Comparison of ENCODE assay signal across 8 cellular contexts in genomic region chr11:106917973-106918372, GRCh38.
DNase-seq lines count a peak whose midpoint lies in the region; ATAC-seq and TF ChIP-seq lines count a peak whose summit lies in the region.

No MANE protein-coding gene starts in this region.

- no peaks in the 10 kb centered on the region for H3K36me3 ChIP-seq in ascending aorta

- DNase-seq in GM10248 (ENCODE audit: extremely low spot score) (peak; percentile 7), LNCaP clone FGC (ENCODE audit: low read depth) (no peak), iPS DF 19.7 (ENCODE audit: low read depth, low spot score) (peak; percentile 15), ascending aorta (ENCODE audit: low spot score in 2 of 2) (no peak), cerebellar nuclear complex (lab: John Stamatoyannopoulos, UW) (no peak), COR-L47 (lab: John Stamatoyannopoulos, UW) (no peak)
- DNase-seq in activated naive CD4-positive, alpha-beta T cell (lab: John Stamatoyannopoulos, UW) = no peak

- intact Hi-C loops in ascending aorta (cut with DNase I) = no loop called here

- H3K4me1 ChIP-seq in ascending aorta = no peaks in the 10 kb centered on the region

- POLR2A ChIA-PET in GM10248 (lab: Yijun Ruan, JAX) = no interaction called here

- H3K27me3 ChIP-seq in ascending aorta = no peaks in the 10 kb centered on the region

- TF ChIP-seq CTCF in GM10248 (IDR thresholded peaks at IDR 0.05; ENCODE audit: control extremely low read depth, extremely low read depth, low read depth, missing control alignments) = peak; percentile 17
- TF ChIP-seq CTCF in LNCaP clone FGC (IDR thresholded peaks at IDR 0.05; ENCODE audit: control insufficient read depth, extremely low read depth, insufficient read depth) = peak; percentile 25; the same call in 1 of the 2 replicates
- TF ChIP-seq CTCF in ascending aorta (IDR thresholded peaks at IDR 0.05) = no peak

- no peak overlapping the region for H3K27ac ChIP-seq in ascending aorta

- no peak overlapping the region for H3K4me3 ChIP-seq in LNCaP clone FGC (ENCODE audit: low read depth, low read length)
- H3K4me3 ChIP-seq in ascending aorta = no peak overlapping the region

- ATAC-seq in GM21447 (IDR thresholded peaks at IDR 0.05; ENCODE audit: unreplicated experiment) = peak; percentile 81

- CTCF ChIA-PET in GM10248 (lab: Yijun Ruan, JAX) = interaction anchor here (1.0 kb wide), 1 partner anchor 10 kb away, joined by 3 read pairs; no protein-coding TSS in a partner anchor

- H3K9me3 ChIP-seq in ascending aorta = no peaks in the 10 kb centered on the region

Comparison
In these comparisons a context has a peak if more than half of its experiments do, and no peak if none do; other contexts are left out.
1. DNase-seq: peak in GM10248 (single experiment) and iPS DF 19.7 (single experiment); none in LNCaP clone FGC (single experiment), ascending aorta (0 of 2), cerebellar nuclear complex (0 of 2), activated naive CD4-positive, alpha-beta T cell (0 of 4) and COR-L47 (single experiment).
2. CTCF ChIP-seq: peak in GM10248 (single experiment) and LNCaP clone FGC (single experiment); none in ascending aorta (0 of 3).